ENCODE assay signal across 2 cellular contexts in the genomic region with DNA sequence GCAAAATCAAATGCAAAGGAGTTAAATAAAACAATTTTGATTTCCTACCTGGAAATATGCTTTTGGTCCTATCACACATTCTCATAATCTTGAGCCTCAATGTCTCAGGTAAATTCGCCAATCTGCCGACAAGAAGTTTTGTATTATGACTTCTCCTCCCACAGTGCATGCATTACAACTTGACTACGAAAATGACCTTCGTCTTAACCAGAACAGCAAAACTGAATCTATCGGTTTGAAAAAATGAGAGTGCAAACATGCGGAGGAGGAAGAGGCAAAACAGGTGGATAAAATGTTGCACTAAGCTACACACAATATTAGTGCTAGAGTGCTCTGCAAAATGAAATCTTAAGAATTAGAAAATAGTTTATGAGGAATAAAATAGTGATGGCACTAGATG.
TF ChIP-seq lines count a peak whose summit lies in the region.

No MANE protein-coding gene starts in this region.

TF ChIP-seq in SK-N-SH, 30 proteins besides CTCF, POLR2A, EP300 and RAD21:
- TF ChIP-seq GATA2 (CRISPR knock-in tag; IDR thresholded peaks at IDR 0.05), result no peak
- TF ChIP-seq, protein P1, sequence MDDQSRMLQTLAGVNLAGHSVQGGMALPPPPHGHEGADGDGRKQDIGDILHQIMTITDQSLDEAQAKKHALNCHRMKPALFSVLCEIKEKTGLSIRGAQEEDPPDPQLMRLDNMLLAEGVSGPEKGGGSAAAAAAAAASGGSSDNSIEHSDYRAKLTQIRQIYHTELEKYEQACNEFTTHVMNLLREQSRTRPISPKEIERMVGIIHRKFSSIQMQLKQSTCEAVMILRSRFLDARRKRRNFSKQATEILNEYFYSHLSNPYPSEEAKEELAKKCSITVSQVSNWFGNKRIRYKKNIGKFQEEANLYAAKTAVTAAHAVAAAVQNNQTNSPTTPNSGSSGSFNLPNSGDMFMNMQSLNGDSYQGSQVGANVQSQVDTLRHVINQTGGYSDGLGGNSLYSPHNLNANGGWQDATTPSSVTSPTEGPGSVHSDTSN (IDR thresholded peaks at IDR 0.05), result no peak
TF ChIP-seq in SK-N-SH: peak in this region for 0.

TF ChIP-seq in SK-N-SH treated with all-trans-retinoic acid at 6 μM for 48 hours, 23 proteins besides CTCF, POLR2A, EP300 and RAD21:
- TF ChIP-seq ZNF70 (CRISPR knock-in tag; IDR thresholded peaks at IDR 0.05) (no peak), ZFP3 (CRISPR knock-in tag; IDR thresholded peaks at IDR 0.05) (no peak), GLIS3 (CRISPR knock-in tag; IDR thresholded peaks at IDR 0.05) (no peak), RARB (CRISPR knock-in tag; IDR thresholded peaks at IDR 0.05) (no peak)
- TF ChIP-seq, protein P2, sequence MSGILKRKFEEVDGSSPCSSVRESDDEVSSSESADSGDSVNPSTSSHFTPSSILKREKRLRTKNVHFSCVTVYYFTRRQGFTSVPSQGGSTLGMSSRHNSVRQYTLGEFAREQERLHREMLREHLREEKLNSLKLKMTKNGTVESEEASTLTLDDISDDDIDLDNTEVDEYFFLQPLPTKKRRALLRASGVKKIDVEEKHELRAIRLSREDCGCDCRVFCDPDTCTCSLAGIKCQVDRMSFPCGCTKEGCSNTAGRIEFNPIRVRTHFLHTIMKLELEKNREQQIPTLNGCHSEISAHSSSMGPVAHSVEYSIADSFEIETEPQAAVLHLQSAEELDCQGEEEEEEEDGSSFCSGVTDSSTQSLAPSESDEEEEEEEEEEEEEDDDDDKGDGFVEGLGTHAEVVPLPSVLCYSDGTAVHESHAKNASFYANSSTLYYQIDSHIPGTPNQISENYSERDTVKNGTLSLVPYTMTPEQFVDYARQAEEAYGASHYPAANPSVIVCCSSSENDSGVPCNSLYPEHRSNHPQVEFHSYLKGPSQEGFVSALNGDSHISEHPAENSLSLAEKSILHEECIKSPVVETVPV (CRISPR knock-in tag; IDR thresholded peaks at IDR 0.05), result no peak
